In the genomic region with DNA sequence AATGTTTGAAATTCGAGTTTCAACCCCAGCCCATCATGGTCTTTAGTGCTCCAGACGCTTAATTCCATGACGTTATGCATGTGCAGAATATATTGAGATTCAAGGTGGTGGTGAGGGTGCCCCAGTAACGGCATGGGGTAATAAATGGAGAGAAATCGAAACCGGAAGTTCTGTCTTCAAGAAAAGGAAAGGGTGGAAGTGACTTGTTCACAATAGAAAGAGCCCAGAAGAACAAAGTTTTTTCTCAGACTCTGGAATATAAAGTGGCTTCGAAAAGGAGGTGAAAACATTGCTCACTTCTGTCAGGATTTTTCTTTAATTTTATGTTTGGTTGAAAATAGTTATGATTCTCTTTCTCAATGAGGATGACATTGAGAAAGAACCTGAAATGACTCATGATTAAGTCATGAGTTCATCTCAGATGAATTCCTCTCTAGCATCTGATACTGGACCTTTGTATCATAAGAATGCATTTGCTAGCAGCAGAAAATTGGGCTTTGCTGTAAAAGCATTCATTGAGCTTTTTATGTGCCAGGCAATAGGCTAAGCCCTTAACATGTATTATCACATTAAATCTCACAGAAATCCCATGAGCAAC, we compare ENCODE assay signal across 8 cellular contexts. TPM values are rescaled to one million over a fixed set of nuclear protein-coding genes. Genes with fewer than 3 reads are reported as not detected.
A peak's percentile ranks its signal among the peaks of the same experiment; 100 is the strongest.
DNase-seq lines count a peak whose midpoint lies in the region; ATAC-seq, FAIRE-seq and TF ChIP-seq lines count a peak whose summit lies in the region.

No MANE protein-coding gene starts in this region.

- peak; percentile 77 for FAIRE-seq in pancreas (lab: Jason Lieb, UNC)

- in situ Hi-C loops in GM13976 (cut with MboI; ENCODE audit: low sequenced_read_pairs, unreplicated experiment), result no loop called here

- peak overlapping the region; percentile 74 for H3K4me2 ChIP-seq in OCI-LY3 (ENCODE audit: low read length)

- H3K27ac ChIP-seq in OCI-LY3 (ENCODE audit: low read length), result no peak overlapping the region
- peak overlapping the region; percentile 73 to 94 (median 88) for H3K27ac ChIP-seq in pancreas

- intact Hi-C loops in pancreas (cut with DNase I), result no loop called here

- peak overlapping the region; percentile 94 for H2AFZ ChIP-seq in OCI-LY3 (ENCODE audit: low read depth, low read length)

- DNase-seq in A172 (ENCODE audit: low spot score) (peak; percentile 81), GM13976 (ENCODE audit: low spot score) (peak; percentile 18), fibroblast of villous mesenchyme (ENCODE audit: low read depth) (peak; percentile 76), pancreas (peak in 2 of 6 donors; percentile 13 to 16), ecto neural progenitor cell (ENCODE audit: low spot score) (no peak)
- peak; percentile 12 for DNase-seq in activated gamma-delta T cell treated with anti-CD3 and anti-CD28 coated beads, Interleukin-2, amount 50 U/mL, for 16 hours (ENCODE audit: low read depth)

- ATAC-seq in HG03135 (IDR thresholded peaks at IDR 0.05; ENCODE audit: unreplicated experiment) (peak; percentile 39), pancreas (peak; percentile 53 to 76 (median 66))

- TF ChIP-seq CTCF in GM13976 (IDR thresholded peaks at IDR 0.05; ENCODE audit: borderline replicate concordance, control extremely low read depth, extremely low read depth, insufficient read depth, missing control alignments) (no peak), OCI-LY3 (IDR thresholded peaks at IDR 0.05; ENCODE audit: low read depth, low read length) (no peak), fibroblast of villous mesenchyme (IDR thresholded peaks at IDR 0.05; ENCODE audit: insufficient read depth, low read depth, low read length) (no peak), pancreas (IDR thresholded peaks at IDR 0.05) (no peak)

- H3K79me2 ChIP-seq in OCI-LY3 (ENCODE audit: low read length), result no peaks in the 10 kb centered on the region

- peaks cover 9% of the 10 kb centered on the region for H3K4me1 ChIP-seq in OCI-LY3 (ENCODE audit: low read length)
- peaks cover 0 to 6% (median 5%) of the 10 kb centered on the region in 3 donors for H3K4me1 ChIP-seq in pancreas

- no peaks in the 10 kb centered on the region for H4K20me1 ChIP-seq in OCI-LY3 (ENCODE audit: insufficient read depth, low read length)

- 15 to 21% methylated on average over 7 of the region's 7 CpGs for WGBS in pancreas, 2 donors

- H3K4me3 ChIP-seq in OCI-LY3 (ENCODE audit: low read length) (peak overlapping the region; percentile 88), fibroblast of villous mesenchyme (ENCODE audit: low read depth, low read length) (peak overlapping the region; percentile 79), pancreas (peak overlapping the region; percentile 56 to 80 (median 60))

- H3K36me3 ChIP-seq in OCI-LY3 (replicated peaks; ENCODE audit: low read depth, low read length) (no peaks in the 10 kb centered on the region), pancreas (no peaks in the 10 kb centered on the region)

- peaks cover 13% of the 10 kb centered on the region; the same call in 1 of the 2 replicates for H3K27me3 ChIP-seq in OCI-LY3 (ENCODE audit: low read depth, low read length)
- no peaks in the 10 kb centered on the region for H3K27me3 ChIP-seq in pancreas

- H3K9me3 ChIP-seq in OCI-LY3 (ENCODE audit: insufficient read depth, low read length) (no peaks in the 10 kb centered on the region), pancreas (no peaks in the 10 kb centered on the region)

- H3K9ac ChIP-seq in OCI-LY3 (ENCODE audit: low read length), result peak overlapping the region; percentile 71; the same call in 1 of the 2 replicates

RNA-seq across cellular contexts. Expression of a gene that starts 0.8 kb away (rescaled TPM):
- total RNA-seq in A172 (2014; rRNA removed; shearing (Covaris generic)), result 11.5 and 13.8 TPM in 2 replicates
- 33.7 and 40.9 TPM in 2 replicates for total RNA-seq in fibroblast of villous mesenchyme
- 10 to 100 TPM in 1 of 6 donors, 1 to 10 TPM in 5; 4.9 to 12.2 (median 6.7) TPM for total RNA-seq in pancreas
- polyA plus RNA-seq in pancreas, result 1 to 10 TPM; 5.5 to 8.0 TPM

RNA-seq across cellular contexts. Expression of a gene that starts 15.8 kb away (rescaled TPM):
- 17.9 and 26.4 TPM in 2 replicates for total RNA-seq in A172 (2014; rRNA removed; shearing (Covaris generic))
- 188 and 281 TPM in 2 replicates for total RNA-seq in fibroblast of villous mesenchyme
- 10 to 100 TPM in 3 of 6 donors, 1 to 10 TPM in 3; 4.4 to 44.2 (median 12.0) TPM for total RNA-seq in pancreas
- 10 to 100 TPM; 14.0 to 22.4 TPM for polyA plus RNA-seq in pancreas
